1 cellular context compared by ENCODE assay signal in the genomic region with DNA sequence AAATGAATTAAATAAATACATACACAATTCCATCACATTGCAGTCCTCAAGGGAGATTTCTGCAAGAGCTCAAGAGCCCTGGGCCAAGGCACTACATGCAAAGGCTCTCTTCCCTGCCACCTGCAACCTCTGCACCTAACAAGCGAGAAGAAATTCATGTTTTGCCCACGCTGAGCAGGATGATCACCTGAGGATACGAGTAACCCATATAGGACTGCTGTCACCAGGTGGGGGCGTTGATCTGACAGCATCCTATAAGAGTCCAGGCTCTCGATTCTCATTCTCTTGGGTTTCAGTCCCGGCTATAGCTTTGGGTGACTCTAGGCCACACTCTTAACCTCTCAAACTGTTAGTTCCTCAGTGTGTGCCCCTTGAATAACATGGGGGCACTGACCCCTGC.
TF ChIP-seq lines count a peak whose summit lies in the region.

No MANE protein-coding gene starts in this region.

TF ChIP-seq in HCT116, 20 proteins besides CTCF, POLR2A, EP300 and RAD21 (continued from another document):
- TF ChIP-seq, protein P1, sequence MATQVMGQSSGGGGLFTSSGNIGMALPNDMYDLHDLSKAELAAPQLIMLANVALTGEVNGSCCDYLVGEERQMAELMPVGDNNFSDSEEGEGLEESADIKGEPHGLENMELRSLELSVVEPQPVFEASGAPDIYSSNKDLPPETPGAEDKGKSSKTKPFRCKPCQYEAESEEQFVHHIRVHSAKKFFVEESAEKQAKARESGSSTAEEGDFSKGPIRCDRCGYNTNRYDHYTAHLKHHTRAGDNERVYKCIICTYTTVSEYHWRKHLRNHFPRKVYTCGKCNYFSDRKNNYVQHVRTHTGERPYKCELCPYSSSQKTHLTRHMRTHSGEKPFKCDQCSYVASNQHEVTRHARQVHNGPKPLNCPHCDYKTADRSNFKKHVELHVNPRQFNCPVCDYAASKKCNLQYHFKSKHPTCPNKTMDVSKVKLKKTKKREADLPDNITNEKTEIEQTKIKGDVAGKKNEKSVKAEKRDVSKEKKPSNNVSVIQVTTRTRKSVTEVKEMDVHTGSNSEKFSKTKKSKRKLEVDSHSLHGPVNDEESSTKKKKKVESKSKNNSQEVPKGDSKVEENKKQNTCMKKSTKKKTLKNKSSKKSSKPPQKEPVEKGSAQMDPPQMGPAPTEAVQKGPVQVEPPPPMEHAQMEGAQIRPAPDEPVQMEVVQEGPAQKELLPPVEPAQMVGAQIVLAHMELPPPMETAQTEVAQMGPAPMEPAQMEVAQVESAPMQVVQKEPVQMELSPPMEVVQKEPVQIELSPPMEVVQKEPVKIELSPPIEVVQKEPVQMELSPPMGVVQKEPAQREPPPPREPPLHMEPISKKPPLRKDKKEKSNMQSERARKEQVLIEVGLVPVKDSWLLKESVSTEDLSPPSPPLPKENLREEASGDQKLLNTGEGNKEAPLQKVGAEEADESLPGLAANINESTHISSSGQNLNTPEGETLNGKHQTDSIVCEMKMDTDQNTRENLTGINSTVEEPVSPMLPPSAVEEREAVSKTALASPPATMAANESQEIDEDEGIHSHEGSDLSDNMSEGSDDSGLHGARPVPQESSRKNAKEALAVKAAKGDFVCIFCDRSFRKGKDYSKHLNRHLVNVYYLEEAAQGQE (IDR thresholded peaks at IDR 0.05; ENCODE audit: low read depth): no peak
- TF ChIP-seq ELF1 (IDR thresholded peaks at IDR 0.05; ENCODE audit: borderline replicate concordance, low read depth): no peak
TF ChIP-seq in HCT116: peak in this region for 0.
